In genomic region chr2:127197475-127198385, GRCh38 we compare ENCODE assay signal across 8 cellular contexts. TPM values are rescaled to one million over a fixed set of nuclear protein-coding genes. Genes with fewer than 3 reads are reported as not detected.
DNase-seq lines count a peak whose midpoint lies in the region; ATAC-seq and TF ChIP-seq lines count a peak whose summit lies in the region.

No MANE protein-coding gene starts in this region.

- H3K36me3 Mint-ChIP-seq in WTC11 (0 out of 2 replicates have a peak, but pooled peaks cover 3% of the 10 kb centered on the region), chondrocyte (ENCODE audit: low read depth) (peaks cover 11% of the 10 kb centered on the region), mesothelial cell of epicardium (peaks cover 7% of the 10 kb centered on the region)

- TF ChIP-seq CTCF in WTC11 (IDR thresholded peaks at IDR 0.05) (0 out of 2 replicates have a peak, but pooled peaks have one; percentile 26), chondrocyte (IDR thresholded peaks at IDR 0.05) (peak; percentile 82), mesothelial cell of epicardium (IDR thresholded peaks at IDR 0.05; ENCODE audit: unreplicated experiment) (peak; percentile 19)

- H3K27ac Mint-ChIP-seq in WTC11 (no peak overlapping the region), chondrocyte (ENCODE audit: unreplicated experiment) (peak overlapping the region; percentile 1), mesothelial cell of epicardium (no peak overlapping the region)

- CTCF ChIA-PET in WTC11 (lab: Charles Lee): interaction anchor here (0.6 to 2.1 kb wide), 52 partner anchors 8 to 369 kb away, joined by 3 to 36 read pairs (median 6); partner anchors contain the start of genes CYP27C1 and ERCC3

- peaks cover 39% of the 10 kb centered on the region for H3K4me1 Mint-ChIP-seq in WTC11
- H3K4me1 Mint-ChIP-seq in chondrocyte (ENCODE audit: low read depth): peaks cover 34% of the 10 kb centered on the region
- H3K4me1 Mint-ChIP-seq in mesothelial cell of epicardium: peaks cover 2% of the 10 kb centered on the region

- H3K4me3 ChIP-seq in GM08714 (ENCODE audit: low read length): peak overlapping the region; percentile 37; the same call in 1 of the 2 replicates

- DNase-seq in NCI-H2196 treated with DMSO at 0.1 percent for 48 hours (lab: John Stamatoyannopoulos, UW; ENCODE audit: unreplicated experiment): peak; percentile 59
- peak; percentile 82 for DNase-seq in WTC11 (ENCODE audit: low spot score)
- no peak for DNase-seq in chondrocyte (ENCODE audit: low spot score)
- DNase-seq in mesothelial cell of epicardium (ENCODE audit: low spot score in 2 of 2, unreplicated experiment in 2 of 2): peak in 1 of 2 experiments; percentile 70
- DNase-seq in stimulated activated naive CD8-positive, alpha-beta T cell treated with anti-CD3 and anti-CD28 coated beads, Interleukin-15, Interleukin-2, amounts not matched to agents 100 U/mL and 50 U/mL, for 24 hours: peak; percentile 74
- DNase-seq in putamen (ENCODE audit: low spot score): no peak

- peak; percentile 75 for ATAC-seq in HG03025 (IDR thresholded peaks at IDR 0.05; ENCODE audit: low FRiP score, unreplicated experiment)
- ATAC-seq in WTC11: peak; percentile 84
- peak; percentile 96 for ATAC-seq in stimulated activated naive CD8-positive, alpha-beta T cell treated with anti-CD3 and anti-CD28 coated beads, Interleukin-15, Interleukin-2, amounts not matched to agents 100 U/mL and 50 U/mL, for 24 hours

- H3K9me3 Mint-ChIP-seq in WTC11: peaks cover 8% of the 10 kb centered on the region; the same call in 1 of the 2 replicates
- H3K9me3 Mint-ChIP-seq in chondrocyte (ENCODE audit: low read depth): no peaks in the 10 kb centered on the region
- no peaks in the 10 kb centered on the region for H3K9me3 Mint-ChIP-seq in mesothelial cell of epicardium

- H3K4me3 Mint-ChIP-seq in WTC11: peak overlapping the region; percentile 26; the same call in 1 of the 2 replicates
- no peak overlapping the region for H3K4me3 Mint-ChIP-seq in chondrocyte (ENCODE audit: unreplicated experiment)
- H3K4me3 Mint-ChIP-seq in mesothelial cell of epicardium: peak overlapping the region; percentile 28

- POLR2A ChIA-PET in WTC11 (lab: Charles Lee): interaction anchor here (1.4 kb wide), 1 partner anchor 96 kb away, joined by 5 read pairs; the partner anchor contains the start of gene ERCC3

- no peaks in the 10 kb centered on the region for H3K27me3 Mint-ChIP-seq in WTC11 (ENCODE audit: low read depth)
- no peaks in the 10 kb centered on the region for H3K27me3 Mint-ChIP-seq in chondrocyte (ENCODE audit: low read depth)
- H3K27me3 Mint-ChIP-seq in mesothelial cell of epicardium (ENCODE audit: low read depth): no peaks in the 10 kb centered on the region

TF ChIP-seq in WTC11, 78 proteins besides CTCF, POLR2A, EP300 and RAD21 (continues in another document):
- TF ChIP-seq SOX15 (CRISPR knock-in tag; IDR thresholded peaks at IDR 0.05) (no peak), ATF2 (CRISPR knock-in tag; IDR thresholded peaks at IDR 0.05; ENCODE audit: borderline replicate concordance, low read depth) (no peak), AFF4 (CRISPR knock-in tag; IDR thresholded peaks at IDR 0.05; ENCODE audit: borderline replicate concordance) (no peak), CREB1 (CRISPR knock-in tag; IDR thresholded peaks at IDR 0.05) (no peak), PRDM15 (CRISPR knock-in tag; IDR thresholded peaks at IDR 0.05) (no peak), PREB (CRISPR knock-in tag; IDR thresholded peaks at IDR 0.05; ENCODE audit: borderline replicate concordance) (no peak), NR1H2 (CRISPR knock-in tag; IDR thresholded peaks at IDR 0.05) (no peak), CBFB (CRISPR knock-in tag; IDR thresholded peaks at IDR 0.05; ENCODE audit: low read depth) (no peak), FOXP4 (CRISPR knock-in tag; IDR thresholded peaks at IDR 0.05) (no peak)

RNA-seq across cellular contexts. Expression of gene CYP27C1, which starts 22.4 kb away (rescaled TPM):
- total RNA-seq in WTC11 (2021): 2.1 to 2.9 TPM (median 2.4 TPM) in 3 replicates
- total RNA-seq in chondrocyte: 11.7 to 17.2 TPM (median 13.4 TPM) in 3 replicates
- total RNA-seq in mesothelial cell of epicardium: 4.0 to 4.5 TPM (median 4.1 TPM) in 3 replicates

Comparison
In these comparisons a context has a peak if more than half of its experiments do, and no peak if none do; other contexts are left out.
1. DNase-seq: peak in NCI-H2196 treated with DMSO at 0.1 percent for 48 hours (single experiment), WTC11 (single experiment) and stimulated activated naive CD8-positive, alpha-beta T cell treated with anti-CD3 and anti-CD28 coated beads, Interleukin-15, Interleukin-2, amounts not matched to agents 100 U/mL and 50 U/mL, for 24 hours (single experiment); none in chondrocyte (single experiment) and putamen (single experiment).
2. CTCF ChIP-seq: peak in every context shown above with its lines; median percentile 82 in chondrocyte; 26 in WTC11; 19 in mesothelial cell of epicardium.
3. Peak in every context shown above with its lines, with median percentiles within 50 percentile points of each other: ATAC-seq.